22 cellular contexts compared by ENCODE assay signal in the genomic region with DNA sequence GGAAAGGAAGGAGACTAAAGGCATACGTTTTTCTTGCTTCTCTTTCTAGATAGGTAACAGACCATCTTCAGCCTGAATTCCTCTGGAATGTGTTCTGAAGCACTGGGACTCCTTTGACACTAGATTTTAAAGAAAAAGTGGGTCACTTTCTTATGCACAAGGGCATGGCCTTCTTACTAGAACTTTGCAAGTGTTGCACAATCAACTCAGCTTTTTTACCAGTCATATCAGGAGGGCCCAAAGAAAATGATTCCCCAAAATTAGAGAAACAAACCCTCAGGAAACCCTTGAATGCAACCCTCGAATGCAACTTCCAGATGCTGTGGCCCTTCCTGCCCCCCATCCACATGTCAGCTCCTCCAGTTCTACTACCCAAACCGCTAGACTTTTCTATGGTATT.
"Had no signal": no experiment of that assay in that cellular context is flagged by ENCODE, and none has a peak within 500 bp of the region (broad histone marks: within the 10 kb centered on the region; RNA-seq: fewer than 3 reads in every experiment).

No MANE protein-coding gene starts in this region.

- DNase-seq: activated B cell treated with CpG ODN at 0.5 μM for 24 hours; activated CD4-positive, alpha-beta T cell treated with anti-CD3 and anti-CD28 coated beads for 1 hour; activated CD4-positive, alpha-beta T cell treated with anti-CD3 and anti-CD28 coated beads, Interleukin-2, amount 10 ng/mL, durations not matched to agents 24 days and 14 days; activated CD4-positive, alpha-beta T cell treated with anti-CD3 and anti-CD28 coated beads, Interleukin-2, amount 50 U/mL, for 48 hours; activated CD8-positive, alpha-beta memory T cell treated with anti-CD3 and anti-CD28 coated beads, Interleukin-2, amount 10 ng/mL, durations not matched to agents 7 days and 5 days; activated effector memory CD4-positive, alpha-beta T cell treated with Interleukin-2 at 50 U/mL for 16 hours; activated naive CD4-positive, alpha-beta T cell; activated T-cell treated with anti-CD3 and anti-CD28 coated beads, Interleukin-2, amount 50 U/mL, for 24 hours; aorta; caudate nucleus; KG1; NCI-H1048; NCI-H146; NCI-H2029; NCI-H2107; NCI-H69; Peyer's patch; Right ventricle myocardium superior had no signal

- H3K4me3 ChIP-seq: breast epithelium, coronary artery, Peyer's patch, SJSA1 had no signal

- H3K27me3 ChIP-seq: Peyer's patch, SJSA1 had no signal

- H3K9me3 ChIP-seq: breast epithelium, Peyer's patch, SJSA1 had no signal

- H3K4me1 ChIP-seq: breast epithelium, Peyer's patch had no signal

- H3K27ac ChIP-seq: breast epithelium, coronary artery, Peyer's patch, RWPE1, SJSA1 had no signal

- H3K36me3 ChIP-seq: breast epithelium, Peyer's patch, SJSA1 had no signal
